Comparison of ENCODE assay signal across 8 cellular contexts in genomic region chr12:43805857-43806736, GRCh38. TPM values are rescaled to one million over a fixed set of nuclear protein-coding genes. Genes with fewer than 3 reads are reported as not detected.
A peak's percentile ranks its signal among the peaks of the same experiment; 100 is the strongest.
DNase-seq lines count a peak whose midpoint lies in the region; ATAC-seq, FAIRE-seq and TF ChIP-seq lines count a peak whose summit lies in the region.

TSS of gene TWF1 (minus strand) at chr12:43806317. CDS start at chr12:43806245, 72 bp downstream.

- no peaks in the 10 kb centered on the region for H3K9me3 Mint-ChIP-seq in activated T-helper 1 cell treated with anti-CD3 and anti-CD28 coated beads, Interleukin-12 subunit alpha, Interleukin-12 subunit beta, Interleukin-2, Interleukin-4 antibody, amounts not matched to agents 30 ng/mL and 10 ng/mL and 1 ng/mL, durations not matched to agents 14 hours and 24 hours and 36 hours
- no peaks in the 10 kb centered on the region for H3K9me3 Mint-ChIP-seq in naive thymus-derived CD8-positive, alpha-beta T cell

- in situ Hi-C loops in IMR-90 (cut with MboI; ENCODE audit: low sequenced_read_pairs): loop anchor here (5.0 kb wide), 1 partner anchor 76 kb away; no protein-coding TSS in a partner anchor

- H2AK5ac ChIP-seq in IMR-90 (ENCODE audit: low read depth, low read length): peak within 1 kb of the TSS; percentile 80

- H2AFZ ChIP-seq in IMR-90 (replicated peaks; ENCODE audit: low read length, poor library complexity): peak within 1 kb of the TSS; percentile 98

- H3K4me3 ChIP-seq in IMR-90 (ENCODE audit: insufficient read depth, low read depth, low read length): peak within 1 kb of the TSS; percentile 89

- peak within 1 kb of the TSS; percentile 89 for H3K9ac ChIP-seq in IMR-90 (ENCODE audit: low read depth, low read length)

- peak within 1 kb of the TSS; percentile 85 for H2AK9ac ChIP-seq in IMR-90 (replicated peaks; ENCODE audit: low read depth, low read length, poor library complexity)

- peak within 1 kb of the TSS; percentile 100 for H3K27ac Mint-ChIP-seq in activated T-helper 1 cell treated with anti-CD3 and anti-CD28 coated beads, Interleukin-12 subunit alpha, Interleukin-12 subunit beta, Interleukin-2, Interleukin-4 antibody, amounts not matched to agents 30 ng/mL and 10 ng/mL and 1 ng/mL, durations not matched to agents 14 hours and 24 hours and 36 hours
- peak within 1 kb of the TSS; percentile 99 to 100 (median 100) for H3K27ac Mint-ChIP-seq in naive thymus-derived CD8-positive, alpha-beta T cell

- dilution Hi-C loops in IMR-90 (cut with HindIII; ENCODE audit: low sequenced_read_pairs, unreplicated experiment): no loop called here

- H4K20me1 ChIP-seq in IMR-90 (ENCODE audit: insufficient read depth, low read length): no peaks in the 10 kb centered on the region

- H3K14ac ChIP-seq in IMR-90 (replicated peaks; ENCODE audit: low read depth, low read length): peak within 1 kb of the TSS; percentile 87

- peak; percentile 30 for TF ChIP-seq CTCF in IMR-90 (conservative IDR thresholded peaks at IDR 0.05; ENCODE audit: low read depth, low read length)

- H3K27me3 Mint-ChIP-seq in activated T-helper 1 cell treated with anti-CD3 and anti-CD28 coated beads, Interleukin-12 subunit alpha, Interleukin-12 subunit beta, Interleukin-2, Interleukin-4 antibody, amounts not matched to agents 30 ng/mL and 10 ng/mL and 1 ng/mL, durations not matched to agents 14 hours and 24 hours and 36 hours (ENCODE audit: insufficient read depth): peaks cover 2% of the 10 kb centered on the region
- H3K27me3 Mint-ChIP-seq in naive thymus-derived CD8-positive, alpha-beta T cell: no peaks in the 10 kb centered on the region

- peak within 1 kb of the TSS; percentile 93 for H3K56ac ChIP-seq in IMR-90 (ENCODE audit: extremely low read depth, insufficient read depth, low read length)

- peak within 1 kb of the TSS; percentile 99 for H3K4me2 ChIP-seq in IMR-90 (ENCODE audit: low read depth, low read length)

- ATAC-seq in GM21529 (IDR thresholded peaks at IDR 0.05; ENCODE audit: unreplicated experiment) (peak; percentile 94), IMR-90 (ENCODE audit: low read depth) (peak; percentile 98)
- peak; percentile 84 to 89 for ATAC-seq in naive thymus-derived CD8-positive, alpha-beta T cell

- no peaks in the 10 kb centered on the region; the same call in 1 of the 2 replicates for H3K27me3 ChIP-seq in IMR-90 (ENCODE audit: control insufficient read depth, insufficient read depth, low read length)

- H3K79me1 ChIP-seq in IMR-90 (ENCODE audit: low read depth in 1 of 2, low read length in 2 of 2): peaks cover 0 to 19% of the 10 kb centered on the region in 2 experiments; a peak in 2 of 4 replicates

- FAIRE-seq in RCC 7860 (lab: Jason Lieb, UNC): no peak

- H2BK20ac ChIP-seq in IMR-90 (ENCODE audit: low read depth, low read length): no peak within 1 kb of the TSS

- peak within 1 kb of the TSS; percentile 92 to 98 for H4K8ac ChIP-seq in IMR-90 (ENCODE audit: low read depth in 2 of 2, low read length in 2 of 2)

- peak within 1 kb of the TSS; percentile 91 for H3K27ac ChIP-seq in IMR-90 (ENCODE audit: insufficient read depth, low read length)

- H3K4me3 Mint-ChIP-seq in activated T-helper 1 cell treated with anti-CD3 and anti-CD28 coated beads, Interleukin-12 subunit alpha, Interleukin-12 subunit beta, Interleukin-2, Interleukin-4 antibody, amounts not matched to agents 30 ng/mL and 10 ng/mL and 1 ng/mL, durations not matched to agents 14 hours and 24 hours and 36 hours: peak within 1 kb of the TSS; percentile 96
- H3K4me3 Mint-ChIP-seq in naive thymus-derived CD8-positive, alpha-beta T cell: peak within 1 kb of the TSS; percentile 90 to 100 (median 100)

- no peaks in the 10 kb centered on the region for H3K4me1 ChIP-seq in IMR-90 (ENCODE audit: control insufficient read depth, insufficient read depth, low read length)

- H2BK120ac ChIP-seq in IMR-90 (ENCODE audit: low read depth, low read length): peak within 1 kb of the TSS; percentile 84

- H2BK15ac ChIP-seq in IMR-90 (ENCODE audit: low read depth, low read length): no peak within 1 kb of the TSS

- H4K91ac ChIP-seq in IMR-90 (ENCODE audit: insufficient read depth, low read depth, low read length): peak within 1 kb of the TSS; percentile 86

- BruUV-seq in IMR-90 (replicated peaks; lab: Mats Ljungman, UMichigan): no TSS peak

- H3K9me3 ChIP-seq in IMR-90 (ENCODE audit: control insufficient read depth, insufficient read depth, low read length): no peaks in the 10 kb centered on the region

- no peaks in the 10 kb centered on the region for H3K9me1 ChIP-seq in IMR-90 (ENCODE audit: insufficient read depth, low read length)

- peak; percentile 73 for TF ChIP-seq POLR2A in IMR-90 (IDR thresholded peaks at IDR 0.05; ENCODE audit: low read depth, low read length)

- peak within 1 kb of the TSS; percentile 95 for H3K4ac ChIP-seq in IMR-90 (ENCODE audit: low read depth, low read length)

- 2% methylated on average over 30 of the region's 89 CpGs; no CpG with 5 or more reads in 1 of the 2 experiments for WGBS in IMR-90 (ENCODE audit: extremely low coverage in 2 of 2, insufficient read length in 1 of 2), 2 experiments

- POLR2A ChIA-PET in IMR-90 (lab: Charles Lee; ENCODE audit: unreplicated experiment): interaction anchor here (1.2 kb wide), 1 partner anchor 11 kb away, joined by 4 read pairs; no protein-coding TSS in a partner anchor
- POLR2A ChIA-PET in naive thymus-derived CD8-positive, alpha-beta T cell (lab: Charles Lee): interaction anchor here (0.9 to 4.9 kb wide), 16 partner anchors 11 to 76 kb away, joined by 3 to 82 read pairs (median 5); partner anchors contain the start of genes IRAK4, PUS7L and TMEM117

- CTCF ChIA-PET in IMR-90 (lab: Yijun Ruan, JAX): interaction anchor here (1.2 to 2.6 kb wide), 3 partner anchors 11 to 77 kb away, joined by 6 to 7 read pairs (median 7); no protein-coding TSS in a partner anchor

- peak within 1 kb of the TSS; percentile 89 for H2BK5ac ChIP-seq in IMR-90 (ENCODE audit: low read depth, low read length, poor library complexity, severe bottlenecking)

- peaks cover 6% of the 10 kb centered on the region for H3K36me3 Mint-ChIP-seq in activated T-helper 1 cell treated with anti-CD3 and anti-CD28 coated beads, Interleukin-12 subunit alpha, Interleukin-12 subunit beta, Interleukin-2, Interleukin-4 antibody, amounts not matched to agents 30 ng/mL and 10 ng/mL and 1 ng/mL, durations not matched to agents 14 hours and 24 hours and 36 hours (ENCODE audit: low read depth)
- peaks cover 1 to 20% (median 4%) of the 10 kb centered on the region in 3 donors for H3K36me3 Mint-ChIP-seq in naive thymus-derived CD8-positive, alpha-beta T cell

- intact Hi-C loops in IMR-90 (cut with micrococcal nuclease): loop anchor here (2.0 kb wide), 2 partner anchors 47 to 77 kb away; partner anchors contain the start of genes IRAK4 and PUS7L
- intact Hi-C loops in activated T-helper 1 cell treated with anti-CD3 and anti-CD28 coated beads, Interleukin-12 subunit alpha, Interleukin-12 subunit beta, Interleukin-2, Interleukin-4 antibody, amounts not matched to agents 30 ng/mL and 10 ng/mL and 1 ng/mL, durations not matched to agents 14 hours and 24 hours and 36 hours (cut with micrococcal nuclease): loop anchor here (1.0 to 10.0 kb wide), 6 partner anchors 26 to 1661 kb away; partner anchors contain the start of genes GXYLT1, IRAK4, PPHLN1 and PUS7L

- peak within 1 kb of the TSS; percentile 84 for H3K18ac ChIP-seq in IMR-90 (ENCODE audit: low read depth, low read length)

- DNase-seq in DMS79 (lab: John Stamatoyannopoulos, UW): peak; percentile 47
- peak; percentile 70 for DNase-seq in IMR-90
- DNase-seq in RCC 7860 (ENCODE audit: low spot score): peak; percentile 48
- DNase-seq in activated T-helper 1 cell treated with anti-CD3 and anti-CD28 coated beads, Interleukin-12 subunit alpha, Interleukin-12 subunit beta, Interleukin-2, Interleukin-4 antibody, amounts not matched to agents 30 ng/mL and 10 ng/mL and 1 ng/mL, durations not matched to agents 14 hours and 24 hours and 36 hours (ENCODE audit: low spot score): peak; percentile 87
- peak; percentile 80 for DNase-seq in fibroblast of gingiva (ENCODE audit: low read depth)
- peak; percentile 74 to 91 (median 84) for DNase-seq in naive thymus-derived CD8-positive, alpha-beta T cell
- peak; percentile 70 to 94 (median 83) for DNase-seq in stimulated activated naive CD4-positive, alpha-beta T cell (lab: John Stamatoyannopoulos, UW)

- H4K5ac ChIP-seq in IMR-90 (ENCODE audit: low read depth, low read length): peak within 1 kb of the TSS; percentile 88

- TF ChIP-seq RAD21 in IMR-90 (IDR thresholded peaks at IDR 0.05; ENCODE audit: low read length): no peak

- H3K36me3 ChIP-seq in IMR-90 (ENCODE audit: control insufficient read depth, insufficient read depth, low read length): no peaks in the 10 kb centered on the region

- H3K4me1 Mint-ChIP-seq in activated T-helper 1 cell treated with anti-CD3 and anti-CD28 coated beads, Interleukin-12 subunit alpha, Interleukin-12 subunit beta, Interleukin-2, Interleukin-4 antibody, amounts not matched to agents 30 ng/mL and 10 ng/mL and 1 ng/mL, durations not matched to agents 14 hours and 24 hours and 36 hours (ENCODE audit: low read depth): peaks cover 33% of the 10 kb centered on the region
- H3K4me1 Mint-ChIP-seq in naive thymus-derived CD8-positive, alpha-beta T cell: peaks cover 8 to 50% (median 38%) of the 10 kb centered on the region in 4 donors

- peak within 1 kb of the TSS; percentile 91 for H3K23ac ChIP-seq in IMR-90 (ENCODE audit: low read depth, low read length)

TF ChIP-seq in IMR-90, 13 proteins besides CTCF, POLR2A, EP300 and RAD21 (continues in another document):
- TF ChIP-seq USF2 (IDR thresholded peaks at IDR 0.05; ENCODE audit: low read depth, low read length) (no peak), SMC3 (IDR thresholded peaks at IDR 0.05; ENCODE audit: low read depth, low read length) (peak; percentile 18; the same call in 1 of the 2 replicates), MAFK (IDR thresholded peaks at IDR 0.05; ENCODE audit: low read depth, low read length) (peak; percentile 83)

RNA-seq across cellular contexts. Expression of gene TWF1, which starts in this region (rescaled TPM):
- total RNA-seq in IMR-90 (2012; rRNA removed): 141 and 248 TPM in 2 replicates
- 49.7 and 67.0 TPM in 2 replicates for polyA plus RNA-seq in IMR-90 (2012; rRNA removed)
- polyA plus RNA-seq in IMR-90 (2012; cell fraction: cytosol; rRNA removed): 12.1 and 14.3 TPM in 2 replicates
- 4.4 and 27.8 TPM in 2 replicates for polyA plus RNA-seq in IMR-90 (2012; cell fraction: nucleus; rRNA removed; ENCODE audit: low replicate concordance)
- total RNA-seq in activated T-helper 1 cell treated with anti-CD3 and anti-CD28 coated beads, Interleukin-12 subunit alpha, Interleukin-12 subunit beta, Interleukin-2, Interleukin-4 antibody, amounts not matched to agents 30 ng/mL and 10 ng/mL and 1 ng/mL, durations not matched to agents 14 hours and 24 hours and 36 hours: 28.4 and 29.2 TPM in 2 replicates
- 10 to 100 TPM; 35.5 to 44.1 TPM for total RNA-seq in naive thymus-derived CD8-positive, alpha-beta T cell
- polyA plus RNA-seq in naive thymus-derived CD8-positive, alpha-beta T cell: 10 to 100 TPM; 12.7 to 21.2 (median 14.2) TPM

Comparison
In these comparisons a context has a peak if more than half of its experiments do, and no peak if none do; other contexts are left out.
1. Peak in every context shown above with its lines: DNase-seq, ATAC-seq, H3K4me3 ChIP-seq and H3K27ac ChIP-seq.